In the genomic region with DNA sequence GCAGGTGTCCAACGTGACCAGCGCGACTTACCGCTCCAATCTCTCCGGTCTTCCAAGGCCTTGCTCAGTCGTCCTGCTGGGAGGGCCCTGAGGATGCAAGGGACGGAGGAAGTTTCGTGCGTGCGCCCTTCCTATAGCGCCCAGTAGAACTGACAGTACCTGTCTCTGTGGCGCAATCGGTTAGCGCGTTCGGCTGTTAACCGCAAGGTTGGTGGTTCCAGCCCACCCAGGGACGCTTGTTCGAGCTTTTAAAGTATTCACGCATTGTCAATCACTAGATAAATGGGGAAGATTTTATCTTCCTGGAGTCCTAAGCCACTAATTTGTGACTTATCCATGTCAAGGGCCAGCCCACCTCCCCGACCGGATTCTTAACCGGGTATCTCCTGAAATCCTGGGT, we compare ENCODE assay signal across 8 cellular contexts.
DNase-seq lines count a peak whose midpoint lies in the region; ATAC-seq, FAIRE-seq and TF ChIP-seq lines count a peak whose summit lies in the region.
"Not testable (repeated sequence)": the region's sequence is repeated elsewhere in the genome, so short reads cannot be mapped to it uniquely, and the experiment has no call there.

No MANE protein-coding gene starts in this region.

- not testable (repeated sequence) for H3K9me3 Mint-ChIP-seq in activated CD8-positive, alpha-beta memory T cell treated with anti-CD3 and anti-CD28 coated beads, Interleukin-2, amount 10 ng/mL, durations not matched to agents 7 days and 5 days (ENCODE audit: low read depth); central memory CD8-positive, alpha-beta T cell

- not testable (repeated sequence) for FAIRE-seq in RCC 7860 (lab: Jason Lieb, UNC)

- not testable (repeated sequence) for H3K9me3 ChIP-seq in BE2C; HUES64 (ENCODE audit: insufficient read depth, low read depth, low read length); right atrium auricular region; neuron (ENCODE audit: low read length)

- peak; percentile 88 for DNase-seq in BE2C
- peak; percentile 75 for DNase-seq in RCC 7860 (ENCODE audit: low spot score)
- DNase-seq in activated CD8-positive, alpha-beta memory T cell treated with anti-CD3 and anti-CD28 coated beads, Interleukin-2, amount 10 ng/mL, durations not matched to agents 7 days and 5 days, result peak; percentile 69
- DNase-seq in central memory CD8-positive, alpha-beta T cell (ENCODE audit: low spot score in 2 of 2), result peak; percentile 23 to 26
- DNase-seq in right atrium auricular region (ENCODE audit: low spot score), result peak; percentile 67
- DNase-seq in stimulated activated CD8-positive, alpha-beta memory T cell treated with anti-CD3 and anti-CD28 coated beads, Interleukin-12 subunit alpha, Interleukin-12 subunit beta, amount 100 ng/mL, for 1 hour (ENCODE audit: low read depth), result peak; percentile 23

- H3K36me3 ChIP-seq in BE2C; HUES64 (ENCODE audit: insufficient read depth, low read length); right atrium auricular region; neuron (ENCODE audit: insufficient read depth, low read length): not testable (repeated sequence)

- not testable (repeated sequence) for H3K36me3 Mint-ChIP-seq in activated CD8-positive, alpha-beta memory T cell treated with anti-CD3 and anti-CD28 coated beads, Interleukin-2, amount 10 ng/mL, durations not matched to agents 7 days and 5 days; central memory CD8-positive, alpha-beta T cell (ENCODE audit: insufficient read depth)

- TF ChIP-seq CTCF in BE2C (IDR thresholded peaks at IDR 0.05; ENCODE audit: low read depth, low read length); right atrium auricular region (IDR thresholded peaks at IDR 0.05): not testable (repeated sequence)

- H3K27ac ChIP-seq in HUES64 (ENCODE audit: low read depth, low read length), result not testable (repeated sequence)
- H3K27ac ChIP-seq in right atrium auricular region, result peak overlapping the region; percentile 21 to 64

- CTCF ChIA-PET in activated CD8-positive, alpha-beta memory T cell treated with anti-CD3 and anti-CD28 coated beads, Interleukin-2, amount 10 ng/mL, durations not matched to agents 7 days and 5 days (lab: Charles Lee), result not testable (repeated sequence)

- H3K9ac ChIP-seq in HUES64 (ENCODE audit: low read depth, low read length), result not testable (repeated sequence)

- H3K4me1 Mint-ChIP-seq in activated CD8-positive, alpha-beta memory T cell treated with anti-CD3 and anti-CD28 coated beads, Interleukin-2, amount 10 ng/mL, durations not matched to agents 7 days and 5 days; central memory CD8-positive, alpha-beta T cell: not testable (repeated sequence)

- not testable (repeated sequence) for H2AFZ ChIP-seq in neuron (ENCODE audit: low read depth, low read length)

- H3K4me3 ChIP-seq in BE2C (ENCODE audit: low read depth, low read length), result peak overlapping the region; percentile 40
- H3K4me3 ChIP-seq in HUES64 (ENCODE audit: low read length), result peak overlapping the region; percentile 44
- peak overlapping the region; percentile 25 to 46 for H3K4me3 ChIP-seq in right atrium auricular region
- H3K4me3 ChIP-seq in neuron (ENCODE audit: low read length), result peak overlapping the region; percentile 42

- peak overlapping the region; percentile 78 for H3K27ac Mint-ChIP-seq in activated CD8-positive, alpha-beta memory T cell treated with anti-CD3 and anti-CD28 coated beads, Interleukin-2, amount 10 ng/mL, durations not matched to agents 7 days and 5 days
- H3K27ac Mint-ChIP-seq in central memory CD8-positive, alpha-beta T cell (ENCODE audit: low read depth), result peak overlapping the region; percentile 92

- H3K4me1 ChIP-seq in BE2C; HUES64 (ENCODE audit: insufficient read depth, low read length); right atrium auricular region; neuron (ENCODE audit: insufficient read depth, low read length): not testable (repeated sequence)

- peak overlapping the region; percentile 75 for H3K4me3 Mint-ChIP-seq in activated CD8-positive, alpha-beta memory T cell treated with anti-CD3 and anti-CD28 coated beads, Interleukin-2, amount 10 ng/mL, durations not matched to agents 7 days and 5 days
- peak overlapping the region; percentile 81 for H3K4me3 Mint-ChIP-seq in central memory CD8-positive, alpha-beta T cell

- ATAC-seq in activated CD8-positive, alpha-beta memory T cell treated with anti-CD3 and anti-CD28 coated beads, Interleukin-2, amount 10 ng/mL, durations not matched to agents 7 days and 5 days; central memory CD8-positive, alpha-beta T cell (replicated peaks; ENCODE audit: extremely low read depth, poor library complexity, severe bottlenecking): not testable (repeated sequence)

- H3K27me3 ChIP-seq in BE2C; HUES64 (ENCODE audit: insufficient read depth, low read length); right atrium auricular region; neuron (ENCODE audit: insufficient read depth, low read length): not testable (repeated sequence)

- H3K27me3 Mint-ChIP-seq in activated CD8-positive, alpha-beta memory T cell treated with anti-CD3 and anti-CD28 coated beads, Interleukin-2, amount 10 ng/mL, durations not matched to agents 7 days and 5 days; central memory CD8-positive, alpha-beta T cell: not testable (repeated sequence)

- 0% methylated on average over 18 of the region's 23 CpGs for WGBS in HUES64

Comparison
In these comparisons a context has a peak if more than half of its experiments do, and no peak if none do; other contexts are left out.
1. DNase-seq: peak in every context shown above with its lines; median percentile 88 in BE2C; 75 in RCC 7860; 69 in activated CD8-positive, alpha-beta memory T cell treated with anti-CD3 and anti-CD28 coated beads, Interleukin-2, amount 10 ng/mL, durations not matched to agents 7 days and 5 days; 67 in right atrium auricular region; 24 in central memory CD8-positive, alpha-beta T cell; 23 in stimulated activated CD8-positive, alpha-beta memory T cell treated with anti-CD3 and anti-CD28 coated beads, Interleukin-12 subunit alpha, Interleukin-12 subunit beta, amount 100 ng/mL, for 1 hour.